In the genomic region with DNA sequence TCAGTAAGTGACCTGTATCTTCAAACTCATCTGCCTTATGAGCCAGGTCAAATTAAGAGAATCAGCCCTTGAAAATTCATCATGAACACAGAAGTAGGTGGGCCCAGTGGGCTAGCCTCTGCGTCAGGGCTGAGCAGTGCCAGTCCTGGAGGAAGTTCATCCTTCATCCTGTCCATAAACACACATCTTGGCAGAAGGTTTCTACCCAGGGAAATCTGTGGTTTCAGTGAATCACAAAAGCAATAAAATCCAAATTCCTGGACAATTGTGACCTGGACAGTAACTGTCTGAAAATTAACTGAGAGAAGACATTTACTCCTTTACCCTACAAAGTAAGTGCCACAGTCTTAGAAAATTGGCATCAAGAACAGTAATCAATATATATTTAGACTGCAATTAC, we compare ENCODE assay signal across 16 cellular contexts.
DNase-seq lines count a peak whose midpoint lies in the region; ATAC-seq, FAIRE-seq and TF ChIP-seq lines count a peak whose summit lies in the region.
"Had no signal": no experiment of that assay in that cellular context is flagged by ENCODE, and none has a peak within 500 bp of the region (broad histone marks: within the 10 kb centered on the region; RNA-seq: fewer than 3 reads in every experiment).

No MANE protein-coding gene starts in this region.

- in situ Hi-C loops in gastrocnemius medialis (cut with MboI; ENCODE audit: low sequenced_read_pairs in 4 of 4) = no loop called here

- peaks cover 3% of the 10 kb centered on the region for H3K9me1 ChIP-seq in keratinocyte (ENCODE audit: control insufficient read depth, extremely low read depth, insufficient read depth, low read length)

- intact Hi-C loops in activated naive CD4-positive, alpha-beta T cell treated with anti-CD3 and anti-CD28 coated beads for 36 hours (cut with micrococcal nuclease) = no loop called here
- intact Hi-C loops in gastrocnemius medialis (cut with DNase I; ENCODE audit: low total_unique reads) = no loop called here

- H3K9me3 ChIP-seq in keratinocyte (ENCODE audit: control insufficient read depth, low read depth, low read length) (no peaks in the 10 kb centered on the region), gastrocnemius medialis (no peaks in the 10 kb centered on the region)
- H3K9me3 ChIP-seq: BLaER1 treated with 17β-estradiol and CSF1 and Interleukin-3, amounts not matched to agents 10 nM and 100 nM; stomach had no signal

- CTCF ChIA-PET in activated naive CD4-positive, alpha-beta T cell treated with anti-CD3 and anti-CD28 coated beads for 36 hours (lab: Charles Lee) = no interaction called here

- no peaks in the 10 kb centered on the region for H3K36me3 Mint-ChIP-seq in immature natural killer cell
- peaks cover 2% of the 10 kb centered on the region for H3K36me3 Mint-ChIP-seq in activated naive CD4-positive, alpha-beta T cell treated with anti-CD3 and anti-CD28 coated beads for 36 hours (ENCODE audit: low read depth)

- no peak for TF ChIP-seq POLR2A in gastrocnemius medialis (IDR thresholded peaks at IDR 0.05)

- H3K36me3 ChIP-seq in keratinocyte (ENCODE audit: control insufficient read depth in 2 of 2, extremely low read depth in 1 of 2, insufficient read depth in 2 of 2, low read length in 2 of 2) (peaks cover 0 to 2% of the 10 kb centered on the region in 2 experiments), gastrocnemius medialis (no peaks in the 10 kb centered on the region)

- H3K4me3 ChIP-seq in AG09309 (ENCODE audit: control insufficient read depth, low read depth, low read length) = no peak overlapping the region
- no peak overlapping the region for H3K4me3 ChIP-seq in keratinocyte (ENCODE audit: control insufficient read depth in 2 of 3, extremely low read depth in 1 of 3, insufficient read depth in 2 of 3, low read depth in 1 of 3, low read length in 3 of 3)
- no peak overlapping the region for H3K4me3 ChIP-seq in gastrocnemius medialis
- H3K4me3 ChIP-seq: BLaER1 treated with 17β-estradiol and CSF1 and Interleukin-3, amounts not matched to agents 10 nM and 100 nM; stomach had no signal

- H3K9ac ChIP-seq in keratinocyte (ENCODE audit: control insufficient read depth, extremely low read depth, insufficient read depth, low read length) = no peak overlapping the region
- H3K9ac ChIP-seq: BLaER1 treated with 17β-estradiol and CSF1 and Interleukin-3, amounts not matched to agents 10 nM and 100 nM had no signal

- dilution Hi-C loops in keratinocyte (cut with MboI; ENCODE audit: extremely low pct_ligation_motif_present, low sequenced_read_pairs) = no loop called here

- no peak overlapping the region for H2AFZ ChIP-seq in keratinocyte (ENCODE audit: control insufficient read depth, low read length)

- peak; percentile 73 for DNase-seq in AG09309 (ENCODE audit: low read depth)
- peak; percentile 14 for DNase-seq in HT-29 (ENCODE audit: low spot score)
- peak; percentile 78 for DNase-seq in astrocyte of the hippocampus (ENCODE audit: low read depth, low spot score)
- no peak for DNase-seq in keratinocyte (ENCODE audit: low read depth, low spot score)
- DNase-seq in immature natural killer cell = no peak
- no peak for DNase-seq in activated naive CD4-positive, alpha-beta T cell treated with anti-CD3 and anti-CD28 coated beads for 36 hours
- no peak for DNase-seq in gastrocnemius medialis
- no peak for DNase-seq in activated naive CD4-positive, alpha-beta T cell treated with anti-CD3 and anti-CD28 coated beads, Interleukin-2, amount 50 U/mL, for 16 hours
- DNase-seq: amniotic stem cell; effector CD8-positive, alpha-beta T cell; MV-4-11; NCI-H510A; stomach had no signal

- H3K4me3 Mint-ChIP-seq in immature natural killer cell = no peak overlapping the region
- no peak overlapping the region for H3K4me3 Mint-ChIP-seq in activated naive CD4-positive, alpha-beta T cell treated with anti-CD3 and anti-CD28 coated beads for 36 hours

- peaks cover 30% of the 10 kb centered on the region for H3K4me1 ChIP-seq in keratinocyte (ENCODE audit: control insufficient read depth, extremely low read depth, insufficient read depth, low read length)
- H3K4me1 ChIP-seq in gastrocnemius medialis = peaks cover 7 to 23% of the 10 kb centered on the region in 2 donors
- H3K4me1 ChIP-seq: BLaER1 treated with 17β-estradiol and CSF1 and Interleukin-3, amounts not matched to agents 10 nM and 100 nM; stomach had no signal

- peaks cover 5% of the 10 kb centered on the region for H4K20me1 ChIP-seq in keratinocyte (ENCODE audit: control insufficient read depth, extremely low read depth, insufficient read depth, low read length)

- H3K4me2 ChIP-seq in keratinocyte (ENCODE audit: control insufficient read depth, extremely low read depth, insufficient read depth, low read depth, low read length) = no peak overlapping the region
- H3K4me2 ChIP-seq: BLaER1 treated with 17β-estradiol and CSF1 and Interleukin-3, amounts not matched to agents 10 nM and 100 nM had no signal

- H3K27me3 ChIP-seq in keratinocyte (ENCODE audit: control insufficient read depth, extremely low read depth, insufficient read depth, low read length) = no peaks in the 10 kb centered on the region
- no peaks in the 10 kb centered on the region for H3K27me3 ChIP-seq in gastrocnemius medialis
- H3K27me3 ChIP-seq: BLaER1 treated with 17β-estradiol and CSF1 and Interleukin-3, amounts not matched to agents 10 nM and 100 nM; stomach had no signal

- H3K79me2 ChIP-seq in keratinocyte (ENCODE audit: control insufficient read depth, insufficient read depth, low read length) = peaks cover 50% of the 10 kb centered on the region

- TF ChIP-seq CTCF in AG09309 (IDR thresholded peaks at IDR 0.05; ENCODE audit: control insufficient read depth, insufficient read depth, low read depth, low read length, missing control alignments) = no peak
- TF ChIP-seq CTCF in keratinocyte (optimal IDR thresholded peaks at IDR 0.05 in 1 of 3, IDR thresholded peaks at IDR 0.05 in 1 of 3, conservative IDR thresholded peaks at IDR 0.05 in 1 of 3; ENCODE audit: extremely low read depth in 1 of 3, insufficient read depth in 2 of 3, low read length in 3 of 3) = no peak
- no peak for TF ChIP-seq CTCF in gastrocnemius medialis (IDR thresholded peaks at IDR 0.05 in 4 of 5, conservative IDR thresholded peaks at IDR 0.05 in 1 of 5)

- FAIRE-seq in keratinocyte (lab: Jason Lieb, UNC) = peak; percentile 34
- FAIRE-seq: G401.6 had no signal

- no peak for ATAC-seq in gastrocnemius medialis
- ATAC-seq: Right ventricle myocardium inferior had no signal

- H3K27ac Mint-ChIP-seq in immature natural killer cell = no peak overlapping the region
- no peak overlapping the region for H3K27ac Mint-ChIP-seq in activated naive CD4-positive, alpha-beta T cell treated with anti-CD3 and anti-CD28 coated beads for 36 hours

- H3K27me3 Mint-ChIP-seq in immature natural killer cell (ENCODE audit: low read depth in 3 of 3) = peaks cover 0 to 3% (median 0%) of the 10 kb centered on the region in 3 donors
- H3K27me3 Mint-ChIP-seq in activated naive CD4-positive, alpha-beta T cell treated with anti-CD3 and anti-CD28 coated beads for 36 hours (ENCODE audit: low read depth) = no peaks in the 10 kb centered on the region

- no peak overlapping the region for H3K27ac ChIP-seq in keratinocyte (ENCODE audit: control insufficient read depth, insufficient read depth, low read length)
- no peak overlapping the region for H3K27ac ChIP-seq in gastrocnemius medialis
- H3K27ac ChIP-seq: BLaER1 treated with 17β-estradiol and CSF1 and Interleukin-3, amounts not matched to agents 10 nM and 100 nM; stomach had no signal

- peaks cover 14 to 44% of the 10 kb centered on the region in 2 donors for H3K4me1 Mint-ChIP-seq in immature natural killer cell
- peaks cover 17% of the 10 kb centered on the region for H3K4me1 Mint-ChIP-seq in activated naive CD4-positive, alpha-beta T cell treated with anti-CD3 and anti-CD28 coated beads for 36 hours (ENCODE audit: low read depth)

- H3K9me3 Mint-ChIP-seq in immature natural killer cell = no peaks in the 10 kb centered on the region
- no peaks in the 10 kb centered on the region for H3K9me3 Mint-ChIP-seq in activated naive CD4-positive, alpha-beta T cell treated with anti-CD3 and anti-CD28 coated beads for 36 hours

Comparison
In these comparisons a context has a peak if more than half of its experiments do, and no peak if none do; other contexts are left out.
1. DNase-seq: peak in AG09309 (single experiment), HT-29 (single experiment) and astrocyte of the hippocampus (single experiment); none in keratinocyte (single experiment), immature natural killer cell (0 of 3), activated naive CD4-positive, alpha-beta T cell treated with anti-CD3 and anti-CD28 coated beads for 36 hours (single experiment), gastrocnemius medialis (0 of 2) and activated naive CD4-positive, alpha-beta T cell treated with anti-CD3 and anti-CD28 coated beads, Interleukin-2, amount 50 U/mL, for 16 hours (single experiment).